Comparison of ENCODE assay signal across 1 cellular context in genomic region chr6:75748743-75749538, GRCh38.
TF ChIP-seq lines count a peak whose summit lies in the region.

MYO6 (plus strand) TSS chr6:75749239; CDS start chr6:75817548, 68,309 bp downstream.

TF ChIP-seq in K562, 482 proteins besides CTCF, POLR2A, EP300 and RAD21 (continued from another document):
- TF ChIP-seq ZNF395 (CRISPR knock-in tag; IDR thresholded peaks at IDR 0.05) (peak; percentile 57; the same call in 1 of the 2 replicates), SMAD4 (CRISPR knock-in tag; conservative IDR thresholded peaks at IDR 0.05) (peak; percentile 81), SRSF1 (IDR thresholded peaks at IDR 0.05; ENCODE audit: low read depth, low read length) (no peak), ARID4B (CRISPR knock-in tag; IDR thresholded peaks at IDR 0.05) (no peak; the same call in 1 of the 2 replicates), DEAF1 (CRISPR knock-in tag; IDR thresholded peaks at IDR 0.05) (no peak), MLLT1 (IDR thresholded peaks at IDR 0.05) (0 out of 4 replicates have a peak, but pooled peaks of 1 of the 2 experiments have one; percentile 13), PRMT5 (CRISPR knock-in tag; IDR thresholded peaks at IDR 0.05) (no peak), BRCA1 (IDR thresholded peaks at IDR 0.05) (no peak), BRCA1 (CRISPR knock-in tag; IDR thresholded peaks at IDR 0.05) (0 out of 2 replicates have a peak, but pooled peaks have one; percentile 64), CREB1 (IDR thresholded peaks at IDR 0.05) (peak; percentile 59; the same call in 1 of the 2 replicates), CREB1 (CRISPR knock-in tag; IDR thresholded peaks at IDR 0.05) (peak; percentile 23; the same call in 1 of the 2 replicates), CTBP1 (IDR thresholded peaks at IDR 0.05; ENCODE audit: borderline replicate concordance) (peak; percentile 27; the same call in 1 of the 2 replicates), LCOR (CRISPR knock-in tag; IDR thresholded peaks at IDR 0.05) (0 out of 2 replicates have a peak, but pooled peaks have one; percentile 6), SMAD3 (CRISPR knock-in tag; conservative IDR thresholded peaks at IDR 0.05) (no peak), ZBTB11 (CRISPR knock-in tag; IDR thresholded peaks at IDR 0.05) (peak in 1 of 3 experiments; percentile 56; a peak in 1 of 6 replicates), ARNT (IDR thresholded peaks at IDR 0.05) (no peak), KLF1 (tag; IDR thresholded peaks at IDR 0.05) (0 out of 2 replicates have a peak, but pooled peaks have one; percentile 35), SAFB (IDR thresholded peaks at IDR 0.05; ENCODE audit: borderline replicate concordance, low read depth, low read length) (no peak), ZFP36 (IDR thresholded peaks at IDR 0.05; ENCODE audit: low read depth, low read length, partially characterized antibody) (peak; percentile 16), POLR2H (tag; IDR thresholded peaks at IDR 0.05; ENCODE audit: low read depth) (peak; percentile 52; the same call in 1 of the 2 replicates), ZNF146 (CRISPR knock-in tag; IDR thresholded peaks at IDR 0.05; ENCODE audit: unreplicated experiment) (no peak), CCNT2 (IDR thresholded peaks at IDR 0.05; ENCODE audit: borderline replicate concordance, extremely low read depth, insufficient read length, low read depth, low read length) (peak; percentile 78), AFF1 (IDR thresholded peaks at IDR 0.05; ENCODE audit: low read depth in 1 of 2, partially characterized antibody in 2 of 2) (no peak), ZNF668 (CRISPR knock-in tag; IDR thresholded peaks at IDR 0.05) (no peak), GATAD2B (IDR thresholded peaks at IDR 0.05; ENCODE audit: borderline replicate concordance) (peak; percentile 69; the same call in 1 of the 2 replicates), RBM34 (IDR thresholded peaks at IDR 0.05; ENCODE audit: borderline replicate concordance, insufficient read depth, low read length) (no peak), SMARCE1 (IDR thresholded peaks at IDR 0.05) (no peak), RBFOX2 (IDR thresholded peaks at IDR 0.05; ENCODE audit: low read depth, low read length) (peak; percentile 78), JUN (IDR thresholded peaks at IDR 0.05; ENCODE audit: borderline replicate concordance, low read depth, low read length) (0 out of 2 replicates have a peak, but pooled peaks have one; percentile 14), JUN (CRISPR knock-in tag; IDR thresholded peaks at IDR 0.05; ENCODE audit: borderline replicate concordance) (no peak), ETS1 (conservative IDR thresholded peaks at IDR 0.05; ENCODE audit: control insufficient read depth, low read depth, low read length) (0 out of 2 replicates have a peak, but pooled peaks have one; percentile 21), GMEB1 (CRISPR knock-in tag; IDR thresholded peaks at IDR 0.05) (peak; percentile 67)
TF ChIP-seq in K562: peak in this region for 54.
